In genomic region chr11:47979378-47980092, GRCh38 we compare ENCODE assay signal across 8 cellular contexts. TPM values are rescaled to one million over a fixed set of nuclear protein-coding genes. Genes with fewer than 3 reads are reported as not detected.
DNase-seq lines count a peak whose midpoint lies in the region; ATAC-seq and TF ChIP-seq lines count a peak whose summit lies in the region.

No MANE protein-coding gene starts in this region.

- peaks cover 29 to 43% (median 32%) of the 10 kb centered on the region in 4 donors for H3K4me1 Mint-ChIP-seq in CD4-positive, alpha-beta memory T cell
- peaks cover 30% of the 10 kb centered on the region for H3K4me1 Mint-ChIP-seq in chondrocyte (ENCODE audit: low read depth)

- H3K4me2 ChIP-seq in mesenchymal stem cell (ENCODE audit: low read length, poor library complexity, severe bottlenecking) = peak overlapping the region; percentile 74

- peak overlapping the region in 1 of 2 experiments; percentile 86 for H3K23ac ChIP-seq in mesenchymal stem cell (ENCODE audit: low read length in 2 of 2)

- peak overlapping the region; percentile 95 for H2AK5ac ChIP-seq in mesenchymal stem cell (ENCODE audit: low read length, severe bottlenecking)

- H3K27ac Mint-ChIP-seq in CD4-positive, alpha-beta memory T cell = peak overlapping the region; percentile 32 to 85 (median 53)
- no peak overlapping the region for H3K27ac Mint-ChIP-seq in chondrocyte (ENCODE audit: unreplicated experiment)

- H3K14ac ChIP-seq in mesenchymal stem cell (ENCODE audit: low read length in 2 of 2) = peak overlapping the region in 1 of 2 experiments; percentile 92

- no peak for DNase-seq in CD4-positive, alpha-beta memory T cell
- DNase-seq in MG63 (no peak), chondrocyte (ENCODE audit: low spot score) (no peak), mesenchymal stem cell (peak; percentile 26), aorta (no peak)
- DNase-seq in stimulated activated CD4-positive, alpha-beta T cell treated with anti-CD3 and anti-CD28 coated beads, Interleukin-15, amount 100 ng/mL, for 24 hours = no peak

- intact Hi-C loops in CD4-positive, alpha-beta memory T cell (cut with micrococcal nuclease) = loop anchor here (1.0 to 5.0 kb wide), 4 partner anchors 22 to 128 kb away; no protein-coding TSS in a partner anchor
- intact Hi-C loops in aorta (cut with DNase I) = loop anchor here (5.0 to 10.0 kb wide), 3 partner anchors 47 to 125 kb away; no protein-coding TSS in a partner anchor

- peak overlapping the region; percentile 90 for H4K8ac ChIP-seq in mesenchymal stem cell (ENCODE audit: low read length)

- 30% methylated on average over 19 of the region's 19 CpGs for WGBS in mesenchymal stem cell
- WGBS in aorta, 2 donors = 43 to 46% methylated on average over 19 of the region's 19 CpGs

- peak overlapping the region; percentile 55 to 84 (median 68) for H3K4me3 Mint-ChIP-seq in CD4-positive, alpha-beta memory T cell
- peak overlapping the region; percentile 1 for H3K4me3 Mint-ChIP-seq in chondrocyte (ENCODE audit: unreplicated experiment)

- peaks cover 0 to 8% of the 10 kb centered on the region in 2 donors for H3K36me3 Mint-ChIP-seq in CD4-positive, alpha-beta memory T cell
- H3K36me3 Mint-ChIP-seq in chondrocyte (ENCODE audit: low read depth) = no peaks in the 10 kb centered on the region

- peak overlapping the region; percentile 75 for H2BK15ac ChIP-seq in mesenchymal stem cell (ENCODE audit: low read depth, poor library complexity, severe bottlenecking)

- peak overlapping the region; percentile 67 for H3K9ac ChIP-seq in mesenchymal stem cell (ENCODE audit: low read length)

- CTCF ChIA-PET in CD4-positive, alpha-beta memory T cell (lab: Charles Lee; ENCODE audit: partially characterized antibody) = interaction anchor here (0.9 to 2.3 kb wide), 5 partner anchors 14 to 129 kb away, joined by 3 to 15 read pairs (median 4); no protein-coding TSS in a partner anchor

- POLR2A ChIA-PET in CD4-positive, alpha-beta memory T cell (lab: Charles Lee; ENCODE audit: partially characterized antibody) = interaction anchor here (0.6 to 3.0 kb wide), 12 partner anchors 14 to 126 kb away, joined by 3 to 22 read pairs (median 4); no protein-coding TSS in a partner anchor

- peak; percentile 26 for ATAC-seq in aorta (ENCODE audit: low FRiP score)
- ATAC-seq in GM19035 (IDR thresholded peaks at IDR 0.05; ENCODE audit: unreplicated experiment) = no peak
- no peak for ATAC-seq in HG03571 (IDR thresholded peaks at IDR 0.05; ENCODE audit: unreplicated experiment)

- peak overlapping the region; percentile 83 for H4K91ac ChIP-seq in mesenchymal stem cell (ENCODE audit: low read length)

- no peaks in the 10 kb centered on the region for H3K9me3 Mint-ChIP-seq in CD4-positive, alpha-beta memory T cell
- no peaks in the 10 kb centered on the region for H3K9me3 Mint-ChIP-seq in chondrocyte (ENCODE audit: low read depth)

- H3K4me3 ChIP-seq in CD4-positive, alpha-beta memory T cell (ENCODE audit: low read length in 2 of 2) = peak overlapping the region in 1 of 2 donors; percentile 19
- H3K4me3 ChIP-seq in MG63 (peak overlapping the region; percentile 77), mesenchymal stem cell (ENCODE audit: insufficient read depth in 1 of 2, low read depth in 1 of 2, low read length in 2 of 2) (peak overlapping the region; percentile 63 to 81), aorta (ENCODE audit: low read length in 2 of 2) (no peak overlapping the region)

- peak overlapping the region; percentile 83 to 98 for H3K18ac ChIP-seq in mesenchymal stem cell (ENCODE audit: low read depth in 1 of 2, low read length in 2 of 2)

- no peaks in the 10 kb centered on the region for H3K79me1 ChIP-seq in mesenchymal stem cell (replicated peaks; ENCODE audit: low read length, poor library complexity, severe bottlenecking)

- no peak overlapping the region for H3K27ac ChIP-seq in CD4-positive, alpha-beta memory T cell (ENCODE audit: low read depth, low read length)
- H3K27ac ChIP-seq in mesenchymal stem cell (ENCODE audit: low read length, poor library complexity, severe bottlenecking) (peak overlapping the region; percentile 95), aorta (ENCODE audit: low read depth in 1 of 2, low read length in 2 of 2) (peak overlapping the region in 1 of 2 donors; percentile 34)

- H3K4me1 ChIP-seq in CD4-positive, alpha-beta memory T cell (ENCODE audit: insufficient read depth, low read length) = peaks cover 35% of the 10 kb centered on the region
- peaks cover 11% of the 10 kb centered on the region for H3K4me1 ChIP-seq in mesenchymal stem cell (ENCODE audit: control insufficient read depth, insufficient read depth, low read depth, low read length)
- H3K4me1 ChIP-seq in aorta (ENCODE audit: control insufficient read depth in 1 of 2, insufficient read depth in 2 of 2, low read length in 2 of 2) = no peaks in the 10 kb centered on the region

- H3K9me3 ChIP-seq in CD4-positive, alpha-beta memory T cell (ENCODE audit: control insufficient read depth in 1 of 2, low read length in 2 of 2) = no peaks in the 10 kb centered on the region
- H3K9me3 ChIP-seq in MG63 = no peaks in the 10 kb centered on the region
- H3K9me3 ChIP-seq in mesenchymal stem cell (ENCODE audit: control insufficient read depth, low read length) = no peaks in the 10 kb centered on the region
- no peaks in the 10 kb centered on the region for H3K9me3 ChIP-seq in aorta (ENCODE audit: control insufficient read depth, low read length)

- peak overlapping the region; percentile 82 for H2BK120ac ChIP-seq in mesenchymal stem cell (ENCODE audit: low read depth, low read length)

- no peak for TF ChIP-seq CTCF in chondrocyte (IDR thresholded peaks at IDR 0.05)

- no peaks in the 10 kb centered on the region for H3K27me3 ChIP-seq in CD4-positive, alpha-beta memory T cell (ENCODE audit: insufficient read depth, low read length)
- H3K27me3 ChIP-seq in MG63 = no peaks in the 10 kb centered on the region
- no peaks in the 10 kb centered on the region for H3K27me3 ChIP-seq in mesenchymal stem cell (ENCODE audit: control insufficient read depth in 1 of 2, insufficient read depth in 1 of 2, low read length in 2 of 2)
- no peaks in the 10 kb centered on the region for H3K27me3 ChIP-seq in aorta (ENCODE audit: control insufficient read depth in 1 of 2, insufficient read depth in 2 of 2, low read length in 1 of 2)

- H3K4ac ChIP-seq in mesenchymal stem cell (ENCODE audit: low read depth in 1 of 2, low read length in 2 of 2) = peak overlapping the region; percentile 84 to 96

- H2BK5ac ChIP-seq in mesenchymal stem cell (ENCODE audit: low read depth, low read length, poor library complexity, severe bottlenecking) = peak overlapping the region; percentile 90

- H2BK12ac ChIP-seq in mesenchymal stem cell (ENCODE audit: low read length in 2 of 2) = peak overlapping the region; percentile 70 to 93

- H3K27me3 Mint-ChIP-seq in CD4-positive, alpha-beta memory T cell = no peaks in the 10 kb centered on the region
- no peaks in the 10 kb centered on the region for H3K27me3 Mint-ChIP-seq in chondrocyte (ENCODE audit: low read depth)

- H3K36me3 ChIP-seq in CD4-positive, alpha-beta memory T cell (ENCODE audit: insufficient read depth, low read length) = no peaks in the 10 kb centered on the region
- H3K36me3 ChIP-seq in MG63 (peaks cover 13% of the 10 kb centered on the region), mesenchymal stem cell (ENCODE audit: control insufficient read depth in 1 of 2, insufficient read depth in 2 of 2, low read depth in 1 of 2, low read length in 2 of 2) (peaks cover 0 to 4% of the 10 kb centered on the region in 2 experiments), aorta (ENCODE audit: control insufficient read depth in 1 of 2, insufficient read depth in 2 of 2, low read length in 1 of 2) (no peaks in the 10 kb centered on the region)

- peak overlapping the region; percentile 97 for H2AFZ ChIP-seq in mesenchymal stem cell (ENCODE audit: low read depth, low read length)

RNA-seq across cellular contexts. Expression of gene PTPRJ, which starts 0.8 kb away (rescaled TPM):
- total RNA-seq in CD4-positive, alpha-beta memory T cell = 10 to 100 TPM; 57.8 to 57.9 TPM
- polyA plus RNA-seq in CD4-positive, alpha-beta memory T cell = 10 to 100 TPM in 1 of 2 donors, 1 to 10 TPM in 1; 3.3 to 16.6 TPM
- 7.7 and 9.2 TPM in 2 replicates for total RNA-seq in MG63 (2014; rRNA removed; shearing (Covaris generic); ENCODE audit: low replicate concordance)
- 5.9 to 18.1 TPM (median 16.4 TPM) in 3 replicates for total RNA-seq in chondrocyte
- 17.1 TPM for polyA plus RNA-seq in mesenchymal stem cell (2013, experiment 1 of 2)
- polyA plus RNA-seq in mesenchymal stem cell (2013, experiment 2 of 2) = 16.8 TPM
- 10 to 100 TPM; 14.3 to 20.1 TPM for total RNA-seq in aorta
- polyA plus RNA-seq in aorta = 1 to 10 TPM; 2.0 to 2.8 TPM

Comparison
In these comparisons a context has a peak if more than half of its experiments do, and no peak if none do; other contexts are left out.
1. H3K4me3 ChIP-seq: peak in MG63 (single experiment) and mesenchymal stem cell (2 of 2); none in aorta (0 of 2).